ENCODE assay signal across 1 cellular context in genomic region chr5:116799401-116799800, GRCh38.
TF ChIP-seq lines count a peak whose summit lies in the region.

No MANE protein-coding gene starts in this region.

TF ChIP-seq in HepG2, 621 proteins besides CTCF, POLR2A, EP300 and RAD21 (continued from another document and continues in another):
- TF ChIP-seq HMG20B (CRISPR knock-in tag; conservative IDR thresholded peaks at IDR 0.05) (0 out of 2 replicates have a peak, but pooled peaks have one; percentile 42), ZNF24 (IDR thresholded peaks at IDR 0.05) (no peak), CHD4 (IDR thresholded peaks at IDR 0.05; ENCODE audit: borderline replicate concordance, low read length) (no peak), ZNF124 (CRISPR knock-in tag; IDR thresholded peaks at IDR 0.05) (no peak), BRCA1 (CRISPR knock-in tag; IDR thresholded peaks at IDR 0.05) (no peak), KAT8 (CRISPR knock-in tag; IDR thresholded peaks at IDR 0.05) (0 out of 2 replicates have a peak, but pooled peaks have one; percentile 34), NONO (IDR thresholded peaks at IDR 0.05) (no peak), NONO (CRISPR knock-in tag; conservative IDR thresholded peaks at IDR 0.05) (no peak), FOXJ3 (CRISPR knock-in tag; IDR thresholded peaks at IDR 0.05; ENCODE audit: borderline replicate concordance) (peak; percentile 37; the same call in 1 of the 2 replicates), ARID3A (IDR thresholded peaks at IDR 0.05; ENCODE audit: low read depth, low read length) (0 out of 2 replicates have a peak, but pooled peaks have one; percentile 16), ZNF773 (CRISPR knock-in tag; IDR thresholded peaks at IDR 0.05; ENCODE audit: borderline replicate concordance) (no peak), SNAI1 (CRISPR knock-in tag; IDR thresholded peaks at IDR 0.05; ENCODE audit: borderline replicate concordance) (no peak), TERF1 (CRISPR knock-in tag; IDR thresholded peaks at IDR 0.05) (no peak), MLX (CRISPR knock-in tag; IDR thresholded peaks at IDR 0.05) (no peak), ZNF18 (CRISPR knock-in tag; IDR thresholded peaks at IDR 0.05; ENCODE audit: insufficient replicate concordance) (no peak), ZNF83 (CRISPR knock-in tag; IDR thresholded peaks at IDR 0.05; ENCODE audit: borderline replicate concordance) (no peak), POGZ (CRISPR knock-in tag; IDR thresholded peaks at IDR 0.05) (0 out of 2 replicates have a peak, but pooled peaks have one; percentile 33), MZF1 (CRISPR knock-in tag; IDR thresholded peaks at IDR 0.05; ENCODE audit: borderline replicate concordance) (no peak), ZNF709 (CRISPR knock-in tag; IDR thresholded peaks at IDR 0.05) (no peak), ZNF142 (CRISPR knock-in tag; IDR thresholded peaks at IDR 0.05) (no peak), FOXP4 (CRISPR knock-in tag; IDR thresholded peaks at IDR 0.05) (peak; percentile 78), DMTF1 (CRISPR knock-in tag; IDR thresholded peaks at IDR 0.05) (no peak), FOXK1 (CRISPR knock-in tag; IDR thresholded peaks at IDR 0.05; ENCODE audit: borderline replicate concordance, low read depth) (peak; percentile 19; the same call in 1 of the 2 replicates), ZNF589 (CRISPR knock-in tag; conservative IDR thresholded peaks at IDR 0.05) (no peak), ZNF292 (CRISPR knock-in tag; IDR thresholded peaks at IDR 0.05; ENCODE audit: borderline replicate concordance, low read depth) (no peak), HOMEZ (CRISPR knock-in tag; IDR thresholded peaks at IDR 0.05; ENCODE audit: low read depth) (peak; percentile 58; the same call in 1 of the 2 replicates), PRDM10 (CRISPR knock-in tag; IDR thresholded peaks at IDR 0.05; ENCODE audit: low read depth) (no peak), CREB3 (CRISPR knock-in tag; IDR thresholded peaks at IDR 0.05) (no peak), RARA (CRISPR knock-in tag; IDR thresholded peaks at IDR 0.05) (peak; percentile 29; the same call in 1 of the 2 replicates), IRX3 (CRISPR knock-in tag; IDR thresholded peaks at IDR 0.05; ENCODE audit: borderline replicate concordance, low read depth) (no peak), BCL6 (CRISPR knock-in tag; IDR thresholded peaks at IDR 0.05) (peak; percentile 57; the same call in 1 of the 2 replicates), ZIK1 (CRISPR knock-in tag; IDR thresholded peaks at IDR 0.05; ENCODE audit: borderline replicate concordance, low read depth) (no peak), THAP11 (CRISPR knock-in tag; IDR thresholded peaks at IDR 0.05) (peak; percentile 57; the same call in 1 of the 2 replicates)
